25 cellular contexts compared by ENCODE assay signal in the genomic region with DNA sequence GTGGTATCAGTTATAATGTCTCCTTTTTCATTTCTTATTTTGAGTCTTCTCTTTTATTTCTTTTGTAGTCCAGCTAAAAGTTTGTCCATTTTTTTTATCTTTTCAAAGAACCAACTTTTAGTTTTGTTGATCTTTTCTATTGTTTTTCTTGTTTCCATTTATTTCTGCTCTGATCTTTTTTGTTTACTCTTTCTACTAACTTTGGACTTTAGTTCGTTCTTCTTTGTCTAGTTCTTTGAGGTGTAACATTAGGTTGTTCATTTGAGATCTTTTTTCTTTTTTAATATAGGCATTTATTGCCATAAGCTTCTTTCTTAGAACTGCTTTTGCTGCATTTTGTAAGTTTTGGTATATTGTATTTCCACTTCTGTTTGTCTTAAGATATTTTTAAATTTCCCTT.
"Had no signal": no experiment of that assay in that cellular context is flagged by ENCODE, and none has a peak within 500 bp of the region (broad histone marks: within the 10 kb centered on the region; RNA-seq: fewer than 3 reads in every experiment).

No MANE protein-coding gene starts in this region.

- H3K27me3 Mint-ChIP-seq: brain; naive B cell; progenitor cell of endocrine pancreas; stimulated activated naive CD8-positive, alpha-beta T cell treated with anti-CD3 and anti-CD28 coated beads, Interleukin-15, Interleukin-2, amounts not matched to agents 100 ng/mL and 50 ng/mL, for 24 hours had no signal

- H3K9me3 ChIP-seq: thyroid gland, upper lobe of right lung had no signal

- DNase-seq: activated CD4-positive, alpha-beta T cell treated with anti-CD3 and anti-CD28 coated beads for 1 hour; activated CD4-positive, alpha-beta T cell treated with anti-CD3 and anti-CD28 coated beads, Interleukin-2, amount 50 U/mL, for 4 hours; activated gamma-delta T cell; activated naive CD4-positive, alpha-beta T cell treated with anti-CD3 and anti-CD28 coated beads, Interleukin-2, amount 50 U/mL, for 16 hours; aorta; dermis blood vessel endothelial cell; effector memory CD4-positive, alpha-beta T cell; esophagus squamous epithelium; heart left ventricle; islet precursor cell; left colon; lower lobe of right lung; naive B cell; retina; spleen; stimulated activated CD4-positive, alpha-beta T cell treated with anti-CD3 and anti-CD28 coated beads, Interleukin-4, amount 100 ng/mL, for 1 hour; substantia nigra; T-helper 1 cell; T-helper 9 cell; thyroid gland; upper lobe of right lung had no signal

- H3K27ac ChIP-seq: esophagus squamous epithelium, gastroesophageal sphincter, heart left ventricle, lower lobe of right lung, spleen, thyroid gland, upper lobe of right lung had no signal

- H3K4me3 Mint-ChIP-seq: brain; naive B cell; stimulated activated naive CD8-positive, alpha-beta T cell treated with anti-CD3 and anti-CD28 coated beads, Interleukin-15, Interleukin-2, amounts not matched to agents 100 ng/mL and 50 ng/mL, for 24 hours had no signal

- H3K4me3 ChIP-seq: esophagus squamous epithelium, gastroesophageal sphincter, heart left ventricle, lower lobe of right lung, spleen, thyroid gland, upper lobe of right lung had no signal

- H3K27ac Mint-ChIP-seq: brain; progenitor cell of endocrine pancreas; stimulated activated naive CD8-positive, alpha-beta T cell treated with anti-CD3 and anti-CD28 coated beads, Interleukin-15, Interleukin-2, amounts not matched to agents 100 ng/mL and 50 ng/mL, for 24 hours had no signal

- H3K27me3 ChIP-seq: esophagus squamous epithelium, gastroesophageal sphincter, heart left ventricle, spleen, thyroid gland, upper lobe of right lung had no signal

- ATAC-seq: gastroesophageal sphincter, heart left ventricle, left colon, lower lobe of right lung, upper lobe of right lung had no signal

- H3K4me1 Mint-ChIP-seq: brain had no signal

- H3K36me3 ChIP-seq: thyroid gland had no signal

- H3K4me1 ChIP-seq: spleen, upper lobe of right lung had no signal
